28 cellular contexts compared by ENCODE assay signal in genomic region chr7:132560105-132560504, GRCh38.
"Had no signal": no experiment of that assay in that cellular context is flagged by ENCODE, and none has a peak within 500 bp of the region (broad histone marks: within the 10 kb centered on the region; RNA-seq: fewer than 3 reads in every experiment).

No MANE protein-coding gene starts in this region.

- ATAC-seq: stimulated activated effector memory CD8-positive, alpha-beta T cell treated with anti-CD3 and anti-CD28 coated beads, Interleukin-12 subunit alpha, Interleukin-12 subunit beta, amount 100 ng/mL, for 72 hours; upper lobe of right lung had no signal

- H3K27ac ChIP-seq: stomach, suprapubic skin, testis, thoracic aorta, thyroid gland, tibial artery, tibial nerve, transverse colon, upper lobe of left lung, upper lobe of right lung, uterus, vagina had no signal

- H3K27me3 ChIP-seq: testis, thyroid gland, tibial artery, tibial nerve, upper lobe of left lung, uterus, vagina had no signal

- H3K4me1 ChIP-seq: stomach, suprapubic skin, testis, thyroid gland, tibial artery, tibial nerve, transverse colon, upper lobe of left lung, upper lobe of right lung, uterus, vagina had no signal

- H3K27ac Mint-ChIP-seq: stimulated activated effector memory CD8-positive, alpha-beta T cell treated with anti-CD3 and anti-CD28 coated beads, Interleukin-12 subunit alpha, Interleukin-12 subunit beta, amount 100 ng/mL, for 72 hours; stimulated activated memory B cell treated with anti-CD40 and anti-IgM and Interleukin-4, amounts not matched to agents 10 μg/mL and 1 μg/mL and 100 μg/mL, for 72 hours; stimulated activated naive B cell treated with anti-CD40 and anti-IgM and Interleukin-4, amounts not matched to agents 10 μg/mL and 1 μg/mL and 100 μg/mL, for 72 hours; stimulated activated naive CD8-positive, alpha-beta T cell treated with anti-CD3 and anti-CD28 coated beads, Interleukin-15, Interleukin-2, amounts not matched to agents 100 ng/mL and 50 ng/mL, for 24 hours; type B pancreatic cell had no signal

- H3K36me3 ChIP-seq: stomach, suprapubic skin, thoracic aorta, thyroid gland, tibial artery, tibial nerve, transverse colon, upper lobe of left lung, upper lobe of right lung, uterus, vagina had no signal

- H3K9me3 ChIP-seq: stomach, suprapubic skin, testis, thoracic aorta, thyroid gland, tibial artery, tibial nerve, transverse colon, upper lobe of left lung, upper lobe of right lung, uterus, vagina had no signal

- DNase-seq: stimulated activated CD4-positive, alpha-beta T cell treated with anti-CD3 and anti-CD28 coated beads, Interleukin-2, amount 100 ng/mL, for 24 hours; stimulated activated CD4-positive, alpha-beta T cell treated with anti-CD3 and anti-CD28 coated beads, Interleukin-2, amount 100 ng/mL, for 48 hours; stimulated activated CD4-positive, alpha-beta T cell treated with anti-CD3 and anti-CD28 coated beads, Interleukin-4, amount 100 ng/mL, for 1 hour; stimulated activated CD4-positive, alpha-beta T cell treated with anti-CD3 and anti-CD28 coated beads, Interleukin-4, amount 100 ng/mL, for 24 hours; stimulated activated CD4-positive, alpha-beta T cell treated with anti-CD3 and anti-CD28 coated beads, Interleukin-4, amount 100 ng/mL, for 4 hours; stimulated activated CD8-positive, alpha-beta memory T cell treated with anti-CD3 and anti-CD28 coated beads, Interleukin-4, amount 100 ng/mL, for 48 hours; stimulated activated naive B cell treated with anti-CD40 and anti-IgM and Interleukin-4, amounts not matched to agents 10 μg/mL and 1 μg/mL and 100 μg/mL, for 72 hours; stimulated activated naive CD4-positive, alpha-beta T cell; stimulated activated naive CD4-positive, alpha-beta T cell treated with Interleukin-2 at 50 U/mL for 16 hours; stomach; substantia nigra; testis; thyroid gland; tibial artery; transverse colon; trophoblast cell; upper lobe of left lung; upper lobe of right lung; uterus had no signal

- H3K9me3 Mint-ChIP-seq: stimulated activated effector memory CD8-positive, alpha-beta T cell treated with anti-CD3 and anti-CD28 coated beads, Interleukin-12 subunit alpha, Interleukin-12 subunit beta, amount 100 ng/mL, for 72 hours; stimulated activated naive CD8-positive, alpha-beta T cell treated with anti-CD3 and anti-CD28 coated beads, Interleukin-15, Interleukin-2, amounts not matched to agents 100 ng/mL and 50 ng/mL, for 24 hours; type B pancreatic cell had no signal

- H3K4me3 Mint-ChIP-seq: stimulated activated effector memory CD8-positive, alpha-beta T cell treated with anti-CD3 and anti-CD28 coated beads, Interleukin-12 subunit alpha, Interleukin-12 subunit beta, amount 100 ng/mL, for 72 hours; stimulated activated memory B cell treated with anti-CD40 and anti-IgM and Interleukin-4, amounts not matched to agents 10 μg/mL and 1 μg/mL and 100 μg/mL, for 72 hours; stimulated activated naive B cell treated with anti-CD40 and anti-IgM and Interleukin-4, amounts not matched to agents 10 μg/mL and 1 μg/mL and 100 μg/mL, for 72 hours; stimulated activated naive CD8-positive, alpha-beta T cell treated with anti-CD3 and anti-CD28 coated beads, Interleukin-15, Interleukin-2, amounts not matched to agents 100 ng/mL and 50 ng/mL, for 24 hours; type B pancreatic cell had no signal

- FAIRE-seq: urothelium cell line had no signal

- H3K4me3 ChIP-seq: stomach, suprapubic skin, testis, thoracic aorta, thyroid gland, tibial artery, tibial nerve, transverse colon, upper lobe of left lung, upper lobe of right lung, uterus, vagina had no signal

- H3K4me1 Mint-ChIP-seq: stimulated activated effector memory CD8-positive, alpha-beta T cell treated with anti-CD3 and anti-CD28 coated beads, Interleukin-12 subunit alpha, Interleukin-12 subunit beta, amount 100 ng/mL, for 72 hours; stimulated activated memory B cell treated with anti-CD40 and anti-IgM and Interleukin-4, amounts not matched to agents 10 μg/mL and 1 μg/mL and 100 μg/mL, for 72 hours; stimulated activated naive B cell treated with anti-CD40 and anti-IgM and Interleukin-4, amounts not matched to agents 10 μg/mL and 1 μg/mL and 100 μg/mL, for 72 hours had no signal
